Comparison of ENCODE assay signal across 8 cellular contexts in the genomic region with DNA sequence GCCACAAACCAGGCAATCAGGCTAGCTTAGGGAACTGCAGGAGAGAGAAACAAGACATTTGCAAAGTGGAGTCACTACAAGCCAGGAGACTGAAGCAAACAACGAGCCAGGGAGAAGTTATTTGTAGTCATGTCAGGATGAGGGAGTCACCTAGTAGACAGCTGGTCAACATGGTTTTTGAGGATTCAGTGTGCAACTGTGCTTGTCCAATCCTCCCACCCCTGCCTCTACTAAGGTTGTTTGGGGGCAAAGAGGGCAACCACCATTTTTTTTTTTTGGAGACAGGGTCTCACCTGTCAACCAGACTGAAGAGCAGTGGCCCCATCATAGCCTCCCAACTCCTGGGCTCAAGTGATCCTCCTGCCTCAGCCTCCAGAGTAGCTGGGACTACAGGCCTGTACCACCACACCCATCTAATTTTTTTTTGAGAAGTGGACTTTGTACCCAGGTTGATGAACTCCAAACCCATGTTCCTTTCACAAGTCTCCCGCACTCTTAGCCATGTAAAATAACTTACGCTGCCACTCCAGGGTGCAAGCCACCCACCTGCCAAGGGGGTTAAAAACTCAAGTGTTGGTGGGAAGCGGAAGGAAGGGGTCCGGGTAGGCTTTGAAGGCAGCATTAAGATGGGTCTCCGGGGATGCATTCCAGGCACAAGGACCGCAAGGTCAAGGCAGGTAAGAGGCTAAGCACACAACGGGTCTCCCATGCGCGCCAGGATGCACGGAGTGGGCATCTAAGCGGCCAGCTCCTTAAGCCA. TPM values are rescaled to one million over a fixed set of nuclear protein-coding genes. Genes with fewer than 3 reads are reported as not detected.
DNase-seq lines count a peak whose midpoint lies in the region; ATAC-seq and TF ChIP-seq lines count a peak whose summit lies in the region.

No MANE protein-coding gene starts in this region.

- intact Hi-C loops in A673 (cut with micrococcal nuclease; ENCODE audit: unreplicated experiment) (no loop called here), IMR-90 (cut with micrococcal nuclease) (no loop called here)

- peak overlapping the region; percentile 80 for H3K4ac ChIP-seq in IMR-90 (ENCODE audit: low read depth, low read length)

- H4K8ac ChIP-seq in IMR-90 (ENCODE audit: low read depth in 2 of 2, low read length in 2 of 2): peak overlapping the region; percentile 53 to 88; a peak in 3 of 4 replicates

- H3K36me3 ChIP-seq in A673 (ENCODE audit: insufficient read depth, low read length, poor library complexity, severe bottlenecking) (peaks cover 50% of the 10 kb centered on the region), IMR-90 (ENCODE audit: control insufficient read depth, insufficient read depth, low read length) (peaks cover 49% of the 10 kb centered on the region), muscle layer of colon (ENCODE audit: insufficient read depth, low read length) (peaks cover 37% of the 10 kb centered on the region)

- no peak overlapping the region for H2AFZ ChIP-seq in IMR-90 (replicated peaks; ENCODE audit: low read length, poor library complexity)

- ATAC-seq in IMR-90 (ENCODE audit: low read depth): no peak
- no peak for ATAC-seq in central memory CD8-positive, alpha-beta T cell (replicated peaks; ENCODE audit: extremely low read depth, poor library complexity, severe bottlenecking)
- ATAC-seq in GM19463 (IDR thresholded peaks at IDR 0.05; ENCODE audit: unreplicated experiment): no peak
- no peak for ATAC-seq in GM21619 (IDR thresholded peaks at IDR 0.05; ENCODE audit: unreplicated experiment)
- no peak for ATAC-seq in HG03342 (IDR thresholded peaks at IDR 0.05; ENCODE audit: unreplicated experiment)

- H3K9me3 Mint-ChIP-seq in central memory CD8-positive, alpha-beta T cell: no peaks in the 10 kb centered on the region

- peak overlapping the region; percentile 77 for H3K14ac ChIP-seq in IMR-90 (replicated peaks; ENCODE audit: low read depth, low read length)

- H3K27me3 Mint-ChIP-seq in central memory CD8-positive, alpha-beta T cell: no peaks in the 10 kb centered on the region

- peaks cover 4% of the 10 kb centered on the region; the same call in 1 of the 2 replicates for H3K9me1 ChIP-seq in IMR-90 (ENCODE audit: insufficient read depth, low read length)

- no peak for TF ChIP-seq RAD21 in IMR-90 (IDR thresholded peaks at IDR 0.05; ENCODE audit: low read length)

- in situ Hi-C loops in IMR-90 (cut with MboI; ENCODE audit: low sequenced_read_pairs): loop anchor here (10.0 kb wide), 1 partner anchor 284 kb away; the partner anchor contains the start of gene SCAI

- H3K9me3 ChIP-seq in A673 (ENCODE audit: low read depth, low read length, poor library complexity, severe bottlenecking): no peaks in the 10 kb centered on the region
- no peaks in the 10 kb centered on the region for H3K9me3 ChIP-seq in IMR-90 (ENCODE audit: control insufficient read depth, insufficient read depth, low read length)
- no peaks in the 10 kb centered on the region for H3K9me3 ChIP-seq in muscle layer of colon (ENCODE audit: low read length)

- WGBS in IMR-90 (ENCODE audit: extremely low coverage in 2 of 2, insufficient read length in 1 of 2), 2 experiments: 0% methylated on average over 3 of the region's 12 CpGs; no CpG with 5 or more reads in 1 of the 2 experiments

- H2BK20ac ChIP-seq in IMR-90 (ENCODE audit: low read depth, low read length): no peak overlapping the region

- POLR2A ChIA-PET in A673 (lab: Charles Lee; ENCODE audit: low non-redundant PET): interaction anchor here (0.6 to 0.7 kb wide), 2 partner anchors 31 to 267 kb away, joined by 4 to 9 read pairs; no protein-coding TSS in a partner anchor
- POLR2A ChIA-PET in IMR-90 (lab: Charles Lee; ENCODE audit: unreplicated experiment): no interaction called here

- H2AK5ac ChIP-seq in IMR-90 (ENCODE audit: low read depth, low read length): peak overlapping the region; percentile 95

- peaks cover 21% of the 10 kb centered on the region for H3K36me3 Mint-ChIP-seq in central memory CD8-positive, alpha-beta T cell (ENCODE audit: insufficient read depth)

- H3K4me1 Mint-ChIP-seq in central memory CD8-positive, alpha-beta T cell: peaks cover 26% of the 10 kb centered on the region

- peak overlapping the region; percentile 91 for H3K23ac ChIP-seq in IMR-90 (ENCODE audit: low read depth, low read length)

- no peak overlapping the region for H4K5ac ChIP-seq in IMR-90 (ENCODE audit: low read depth, low read length)

- H2AK9ac ChIP-seq in IMR-90 (replicated peaks; ENCODE audit: low read depth, low read length, poor library complexity): peak overlapping the region; percentile 100

- TF ChIP-seq CTCF in A673 (conservative IDR thresholded peaks at IDR 0.05; ENCODE audit: low read depth, low read length) (no peak), IMR-90 (conservative IDR thresholded peaks at IDR 0.05; ENCODE audit: low read depth, low read length) (no peak)

- H2BK120ac ChIP-seq in IMR-90 (ENCODE audit: low read depth, low read length): no peak overlapping the region

- H3K27ac Mint-ChIP-seq in central memory CD8-positive, alpha-beta T cell (ENCODE audit: low read depth): peak overlapping the region; percentile 83

- no peak overlapping the region for H2BK15ac ChIP-seq in IMR-90 (ENCODE audit: low read depth, low read length)

- BruUV-seq in A673 (replicated peaks; lab: Mats Ljungman, UMichigan) (TSS peak; percentile 47), IMR-90 (replicated peaks; lab: Mats Ljungman, UMichigan) (no TSS peak)

- dilution Hi-C loops in IMR-90 (cut with HindIII; ENCODE audit: low sequenced_read_pairs, unreplicated experiment): no loop called here

- H3K27ac ChIP-seq in A673 (ENCODE audit: low read depth, low read length, poor library complexity, severe bottlenecking) (peak overlapping the region; percentile 98), IMR-90 (ENCODE audit: insufficient read depth, low read length) (peak overlapping the region; percentile 72), muscle layer of colon (ENCODE audit: low read depth, low read length) (peak overlapping the region; percentile 74)

- peak overlapping the region; percentile 42 for H3K56ac ChIP-seq in IMR-90 (ENCODE audit: extremely low read depth, insufficient read depth, low read length)

- H2BK5ac ChIP-seq in IMR-90 (ENCODE audit: low read depth, low read length, poor library complexity, severe bottlenecking): no peak overlapping the region

- peaks cover 13 to 41% of the 10 kb centered on the region in 2 experiments for H3K79me1 ChIP-seq in IMR-90 (ENCODE audit: low read depth in 1 of 2, low read length in 2 of 2)

- H3K27me3 ChIP-seq in A673 (replicated peaks; ENCODE audit: insufficient read depth, low read depth, low read length, poor library complexity) (no peaks in the 10 kb centered on the region), IMR-90 (ENCODE audit: control insufficient read depth, insufficient read depth, low read length) (no peaks in the 10 kb centered on the region), muscle layer of colon (ENCODE audit: control insufficient read depth in 1 of 2, insufficient read depth in 2 of 2, low read length in 2 of 2) (no peaks in the 10 kb centered on the region)

- CTCF ChIA-PET in A673 (lab: Charles Lee): no interaction called here
- CTCF ChIA-PET in IMR-90 (lab: Yijun Ruan, JAX): interaction anchor here (0.9 to 1.3 kb wide), 2 partner anchors 8 to 84 kb away, joined by 3 to 5 read pairs; partner anchors contain the start of gene OLFML2A

- no peak overlapping the region for H3K18ac ChIP-seq in IMR-90 (ENCODE audit: low read depth, low read length)

- H3K4me2 ChIP-seq in IMR-90 (ENCODE audit: low read depth, low read length): peak overlapping the region; percentile 100

- H3K9ac ChIP-seq in IMR-90 (ENCODE audit: low read depth, low read length): peak overlapping the region; percentile 96
- H3K9ac ChIP-seq in muscle layer of colon (ENCODE audit: low read length): peak overlapping the region; percentile 18

- H3K4me3 Mint-ChIP-seq in central memory CD8-positive, alpha-beta T cell: peak overlapping the region; percentile 85

- DNase-seq in A673 (ENCODE audit: low spot score) (no peak), IMR-90 (no peak)
- DNase-seq in central memory CD8-positive, alpha-beta T cell (ENCODE audit: low spot score in 2 of 2): no peak
- no peak for DNase-seq in stimulated activated CD4-positive, alpha-beta T cell treated with anti-CD3 and anti-CD28 coated beads, Interleukin-1b, Interleukin-23, amount 100 ng/mL, for 48 hours

- no peak overlapping the region for H4K91ac ChIP-seq in IMR-90 (ENCODE audit: insufficient read depth, low read depth, low read length)

- peaks cover 60% of the 10 kb centered on the region for H4K20me1 ChIP-seq in IMR-90 (ENCODE audit: insufficient read depth, low read length)

- TF ChIP-seq POLR2A in IMR-90 (IDR thresholded peaks at IDR 0.05; ENCODE audit: low read depth, low read length): no peak

- H3K4me1 ChIP-seq in A673 (ENCODE audit: insufficient read depth, low read length, poor library complexity, severe bottlenecking) (peaks cover 30% of the 10 kb centered on the region), IMR-90 (ENCODE audit: control insufficient read depth, insufficient read depth, low read length) (peaks cover 9% of the 10 kb centered on the region), muscle layer of colon (ENCODE audit: insufficient read depth, low read length) (peaks cover 15% of the 10 kb centered on the region)

- peak overlapping the region; percentile 96 for H3K4me3 ChIP-seq in A673 (ENCODE audit: low read depth, low read length, poor library complexity, severe bottlenecking)
- peak overlapping the region; percentile 73 for H3K4me3 ChIP-seq in IMR-90 (ENCODE audit: insufficient read depth, low read depth, low read length)
- peak overlapping the region; percentile 84 to 93 for H3K4me3 ChIP-seq in muscle layer of colon (ENCODE audit: low read depth in 1 of 2, low read length in 2 of 2)

TF ChIP-seq in IMR-90, 13 proteins besides CTCF, POLR2A, EP300 and RAD21 (continues in another document):
- no peak for TF ChIP-seq CEBPB (IDR thresholded peaks at IDR 0.05; ENCODE audit: low read depth, low read length)
- no peak for TF ChIP-seq MXI1 (IDR thresholded peaks at IDR 0.05; ENCODE audit: borderline replicate concordance, low read depth, low read length)
- TF ChIP-seq MAFK (IDR thresholded peaks at IDR 0.05; ENCODE audit: low read depth, low read length): no peak

RNA-seq across cellular contexts. Expression of gene RPL35, which starts 1.0 kb away (rescaled TPM):
- total RNA-seq in A673 (2021): 1,564 and 1,637 TPM in 2 replicates
- total RNA-seq in IMR-90 (2012; rRNA removed): 881 and 1,151 TPM in 2 replicates
- polyA plus RNA-seq in IMR-90 (2012; rRNA removed): 1,650 and 1,735 TPM in 2 replicates
- polyA plus RNA-seq in IMR-90 (2012; cell fraction: cytosol; rRNA removed): 3,661 and 4,271 TPM in 2 replicates
- polyA plus RNA-seq in IMR-90 (2012; cell fraction: nucleus; rRNA removed; ENCODE audit: low replicate concordance): 742 and 1,804 TPM in 2 replicates

RNA-seq across cellular contexts. Expression of gene ARPC5L, which starts 1.2 kb away (rescaled TPM):
- total RNA-seq in A673 (2021) (73.3 and 73.9 TPM in 2 replicates), IMR-90 (2012; rRNA removed) (11.1 and 19.7 TPM in 2 replicates)
- polyA plus RNA-seq in IMR-90 (2012; rRNA removed): 53.8 and 57.4 TPM in 2 replicates
- 40.2 and 49.0 TPM in 2 replicates for polyA plus RNA-seq in IMR-90 (2012; cell fraction: cytosol; rRNA removed)
- 25.4 and 61.2 TPM in 2 replicates for polyA plus RNA-seq in IMR-90 (2012; cell fraction: nucleus; rRNA removed; ENCODE audit: low replicate concordance)

RNA-seq across cellular contexts. Expression of gene WDR38, which starts 7.5 kb away (rescaled TPM):
- total RNA-seq in A673 (2021) (not detected in 2 replicates), IMR-90 (2012; rRNA removed) (not detected in 2 replicates)
- not detected in 2 replicates for polyA plus RNA-seq in IMR-90 (2012; rRNA removed)
- not detected in 2 replicates for polyA plus RNA-seq in IMR-90 (2012; cell fraction: cytosol; rRNA removed)
- polyA plus RNA-seq in IMR-90 (2012; cell fraction: nucleus; rRNA removed; ENCODE audit: low replicate concordance): not detected in 2 replicates
